ENCODE assay signal across 1 cellular context in the genomic region with DNA sequence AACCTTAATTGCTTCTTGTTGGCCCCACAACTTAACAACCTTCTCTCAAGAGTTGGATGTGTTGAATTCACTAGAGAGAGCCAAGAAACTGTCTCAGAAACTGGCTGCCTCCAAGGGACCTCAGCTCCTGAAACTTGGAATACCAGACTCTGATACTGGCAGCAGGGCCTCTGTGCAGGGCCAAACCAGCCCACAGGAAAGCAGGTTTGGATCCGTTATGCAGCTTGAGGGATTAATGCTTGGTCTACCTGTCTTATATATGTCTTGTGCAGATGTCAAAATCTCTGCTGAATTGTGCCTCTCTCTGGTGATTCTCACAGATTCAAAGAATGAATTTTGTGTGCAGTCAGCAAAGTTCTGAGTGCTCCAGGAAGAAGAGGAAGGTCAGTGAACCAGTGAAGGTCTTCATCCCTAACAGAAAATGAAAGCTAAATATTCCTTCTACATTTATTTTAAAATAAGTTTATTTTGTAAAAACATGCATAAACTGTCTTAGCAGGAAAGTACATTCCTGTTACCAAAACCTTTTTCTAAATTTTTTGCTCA.
TF ChIP-seq lines count a peak whose summit lies in the region.

No MANE protein-coding gene starts in this region.

TF ChIP-seq in GM23338, 12 proteins besides CTCF, POLR2A, EP300 and RAD21 (continued from another document):
- TF ChIP-seq REST (IDR thresholded peaks at IDR 0.05; ENCODE audit: unreplicated experiment) = no peak
- TF ChIP-seq POLR2AphosphoS5 (IDR thresholded peaks at IDR 0.05; ENCODE audit: low read depth) = no peak
